In the genomic region with DNA sequence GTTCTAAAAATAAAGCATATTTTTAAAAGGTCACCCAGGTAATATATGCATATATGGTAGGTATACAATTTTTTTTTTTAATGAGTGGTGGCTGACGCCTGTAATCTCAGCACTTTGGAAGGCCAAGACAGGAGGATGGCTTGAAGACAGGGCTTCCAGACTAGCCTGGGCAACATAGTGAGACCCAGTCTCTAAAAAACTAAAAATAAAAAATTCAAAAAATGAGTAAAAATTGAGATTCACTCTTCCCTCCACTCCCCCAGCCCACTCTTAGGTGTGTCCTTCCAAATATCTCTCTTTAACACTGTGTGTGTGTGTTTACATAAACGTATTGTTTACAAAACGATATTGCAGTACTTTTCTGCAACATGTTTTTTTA, we compare ENCODE assay signal across 9 cellular contexts. TPM values are rescaled to one million over a fixed set of nuclear protein-coding genes. Genes with fewer than 3 reads are reported as not detected.
DNase-seq lines count a peak whose midpoint lies in the region; ATAC-seq, FAIRE-seq and TF ChIP-seq lines count a peak whose summit lies in the region.
"Had no signal": no experiment of that assay in that cellular context is flagged by ENCODE, and none has a peak within 500 bp of the region (broad histone marks: within the 10 kb centered on the region; RNA-seq: fewer than 3 reads in every experiment).

No MANE protein-coding gene starts in this region.

- no peaks in the 10 kb centered on the region for H3K27me3 Mint-ChIP-seq in stimulated activated naive CD8-positive, alpha-beta T cell treated with anti-CD3 and anti-CD28 coated beads, Interleukin-15, Interleukin-2, amounts not matched to agents 100 ng/mL and 50 ng/mL, for 24 hours
- H3K27me3 Mint-ChIP-seq in stimulated activated naive CD8-positive, alpha-beta T cell treated with anti-CD3 and anti-CD28 coated beads, Interleukin-15, amount 100 ng/mL, for 72 hours, result no peaks in the 10 kb centered on the region
- no peaks in the 10 kb centered on the region for H3K27me3 Mint-ChIP-seq in MCF 10A (ENCODE audit: insufficient read depth, unreplicated experiment)
- no peaks in the 10 kb centered on the region for H3K27me3 Mint-ChIP-seq in naive thymus-derived CD4-positive, alpha-beta T cell

- no peak for ATAC-seq in stimulated activated naive CD8-positive, alpha-beta T cell treated with anti-CD3 and anti-CD28 coated beads, Interleukin-15, amount 100 ng/mL, for 72 hours
- no peak for ATAC-seq in naive thymus-derived CD4-positive, alpha-beta T cell
- no peak for ATAC-seq in HG02763 (IDR thresholded peaks at IDR 0.05; ENCODE audit: unreplicated experiment)

- H3K9me3 Mint-ChIP-seq in stimulated activated naive CD8-positive, alpha-beta T cell treated with anti-CD3 and anti-CD28 coated beads, Interleukin-15, Interleukin-2, amounts not matched to agents 100 ng/mL and 50 ng/mL, for 24 hours, result no peaks in the 10 kb centered on the region
- no peaks in the 10 kb centered on the region for H3K9me3 Mint-ChIP-seq in stimulated activated naive CD8-positive, alpha-beta T cell treated with anti-CD3 and anti-CD28 coated beads, Interleukin-15, amount 100 ng/mL, for 72 hours
- no peaks in the 10 kb centered on the region for H3K9me3 Mint-ChIP-seq in MCF 10A (ENCODE audit: unreplicated experiment)
- H3K9me3 Mint-ChIP-seq in naive thymus-derived CD4-positive, alpha-beta T cell, result no peaks in the 10 kb centered on the region

- in situ Hi-C loops in G401 (cut with HindIII; ENCODE audit: low sequenced_read_pairs), result no loop called here

- no peaks in the 10 kb centered on the region for H3K9me3 ChIP-seq in naive thymus-derived CD4-positive, alpha-beta T cell (ENCODE audit: control insufficient read depth in 2 of 3, low read length in 3 of 3)

- peak overlapping the region; percentile 85 for H3K27ac Mint-ChIP-seq in stimulated activated naive CD8-positive, alpha-beta T cell treated with anti-CD3 and anti-CD28 coated beads, Interleukin-15, Interleukin-2, amounts not matched to agents 100 ng/mL and 50 ng/mL, for 24 hours
- H3K27ac Mint-ChIP-seq in stimulated activated naive CD8-positive, alpha-beta T cell treated with anti-CD3 and anti-CD28 coated beads, Interleukin-15, amount 100 ng/mL, for 72 hours, result peak overlapping the region in 1 of 2 donors; percentile 72
- peak overlapping the region; percentile 88 for H3K27ac Mint-ChIP-seq in MCF 10A (ENCODE audit: low read depth, unreplicated experiment)
- peak overlapping the region; percentile 89 to 98 (median 96) for H3K27ac Mint-ChIP-seq in naive thymus-derived CD4-positive, alpha-beta T cell

- POLR2A ChIA-PET in MCF 10A (lab: Yijun Ruan, JAX), result interaction anchor here (0.6 to 2.5 kb wide), 2 partner anchors 48 to 536 kb away, joined by 4 to 9 read pairs; no protein-coding TSS in a partner anchor
- POLR2A ChIA-PET in naive thymus-derived CD4-positive, alpha-beta T cell (lab: Charles Lee), result interaction anchor here (4.3 kb wide), 1 partner anchor 19 kb away, joined by 23 read pairs; no protein-coding TSS in a partner anchor

- FAIRE-seq in HTR-8/SVneo (lab: Jason Lieb, UNC), result no peak

- H3K4me1 ChIP-seq in naive thymus-derived CD4-positive, alpha-beta T cell (ENCODE audit: control insufficient read depth in 2 of 2, insufficient read depth in 2 of 2, low read length in 2 of 2), result peaks cover 28 to 30% of the 10 kb centered on the region in 2 donors

- peaks cover 10% of the 10 kb centered on the region for H3K36me3 Mint-ChIP-seq in stimulated activated naive CD8-positive, alpha-beta T cell treated with anti-CD3 and anti-CD28 coated beads, Interleukin-15, Interleukin-2, amounts not matched to agents 100 ng/mL and 50 ng/mL, for 24 hours (ENCODE audit: low read depth)
- no peaks in the 10 kb centered on the region for H3K36me3 Mint-ChIP-seq in MCF 10A (ENCODE audit: insufficient read depth, unreplicated experiment)
- H3K36me3 Mint-ChIP-seq in naive thymus-derived CD4-positive, alpha-beta T cell, result peaks cover 2 to 11% (median 2%) of the 10 kb centered on the region in 5 donors

- no peaks in the 10 kb centered on the region for H3K27me3 ChIP-seq in naive thymus-derived CD4-positive, alpha-beta T cell (ENCODE audit: control insufficient read depth in 2 of 2, insufficient read depth in 2 of 2, low read length in 2 of 2)

- peak overlapping the region; percentile 90 for H3K4me3 ChIP-seq in naive thymus-derived CD4-positive, alpha-beta T cell (ENCODE audit: low read length)

- peaks cover 0 to 7% (median 0%) of the 10 kb centered on the region in 3 experiments for H3K36me3 ChIP-seq in naive thymus-derived CD4-positive, alpha-beta T cell (ENCODE audit: control insufficient read depth in 2 of 3, insufficient read depth in 3 of 3, low read length in 3 of 3)

- no TSS peak for BruUV-seq in MCF 10A (replicated peaks; lab: Mats Ljungman, UMichigan)

- peak overlapping the region; percentile 94 for H3K27ac ChIP-seq in naive thymus-derived CD4-positive, alpha-beta T cell (ENCODE audit: low read depth, low read length)

- H3K4me1 Mint-ChIP-seq in stimulated activated naive CD8-positive, alpha-beta T cell treated with anti-CD3 and anti-CD28 coated beads, Interleukin-15, Interleukin-2, amounts not matched to agents 100 ng/mL and 50 ng/mL, for 24 hours (ENCODE audit: low read depth), result peaks cover 48% of the 10 kb centered on the region
- peaks cover 51% of the 10 kb centered on the region for H3K4me1 Mint-ChIP-seq in stimulated activated naive CD8-positive, alpha-beta T cell treated with anti-CD3 and anti-CD28 coated beads, Interleukin-15, amount 100 ng/mL, for 72 hours
- peaks cover 38% of the 10 kb centered on the region for H3K4me1 Mint-ChIP-seq in MCF 10A (ENCODE audit: insufficient read depth, unreplicated experiment)
- H3K4me1 Mint-ChIP-seq in naive thymus-derived CD4-positive, alpha-beta T cell, result peaks cover 35 to 63% (median 42%) of the 10 kb centered on the region in 7 donors

- no peak for DNase-seq in stimulated activated naive CD8-positive, alpha-beta T cell treated with anti-CD3 and anti-CD28 coated beads, Interleukin-15, amount 100 ng/mL, for 72 hours
- no peak for DNase-seq in MCF 10A (ENCODE audit: unreplicated experiment)
- DNase-seq in naive thymus-derived CD4-positive, alpha-beta T cell, result no peak
- no peak for DNase-seq in activated effector memory CD4-positive, alpha-beta T cell treated with Interleukin-2 at 50 U/mL for 16 hours
- no peak for DNase-seq in G401 (ENCODE audit: low spot score)
- no peak for DNase-seq in HTR-8/SVneo (ENCODE audit: insufficient read length, low spot score)
- DNase-seq: DMS153 had no signal

- intact Hi-C loops in MCF 10A (cut with micrococcal nuclease), result loop anchor here (2.0 to 5.0 kb wide), 2 partner anchors 47 to 129 kb away; partner anchors contain the start of gene TMEM254
- intact Hi-C loops in naive thymus-derived CD4-positive, alpha-beta T cell (cut with micrococcal nuclease), result loop anchor here (5.0 to 10.0 kb wide), 5 partner anchors 261 to 861 kb away; partner anchors contain the start of genes NUTM2E (in 1 of the 2), PPIF (in 1 of the 2) and ZCCHC24 (in 1 of the 2)

- peak overlapping the region; percentile 86 for H3K4me3 Mint-ChIP-seq in stimulated activated naive CD8-positive, alpha-beta T cell treated with anti-CD3 and anti-CD28 coated beads, Interleukin-15, Interleukin-2, amounts not matched to agents 100 ng/mL and 50 ng/mL, for 24 hours
- H3K4me3 Mint-ChIP-seq in stimulated activated naive CD8-positive, alpha-beta T cell treated with anti-CD3 and anti-CD28 coated beads, Interleukin-15, amount 100 ng/mL, for 72 hours, result peak overlapping the region in 1 of 2 donors; percentile 85
- H3K4me3 Mint-ChIP-seq in MCF 10A (ENCODE audit: unreplicated experiment), result peak overlapping the region; percentile 77
- H3K4me3 Mint-ChIP-seq in naive thymus-derived CD4-positive, alpha-beta T cell, result peak overlapping the region; percentile 71 to 93 (median 88)

- TF ChIP-seq CTCF in MCF 10A (IDR thresholded peaks at IDR 0.05; ENCODE audit: unreplicated experiment), result no peak

- CTCF ChIA-PET in MCF 10A (lab: Yijun Ruan, JAX), result interaction anchor here (0.9 to 2.2 kb wide), 2 partner anchors 48 to 62 kb away, joined by 3 to 11 read pairs; no protein-coding TSS in a partner anchor
- CTCF ChIA-PET in naive thymus-derived CD4-positive, alpha-beta T cell (lab: Charles Lee), result interaction anchor here (2.3 kb wide), 1 partner anchor 18 kb away, joined by 7 read pairs; no protein-coding TSS in a partner anchor

RNA-seq across cellular contexts. Expression of gene ANXA11, which starts 0.9 kb away (rescaled TPM):
- 68.5 and 93.8 TPM in 2 replicates for total RNA-seq in MCF 10A (2022)
- 100 to 1,000 TPM; 189 to 247 (median 231) TPM for total RNA-seq in naive thymus-derived CD4-positive, alpha-beta T cell
- polyA plus RNA-seq in naive thymus-derived CD4-positive, alpha-beta T cell, result 100 to 1,000 TPM; 212 to 278 TPM
- 99.7 and 111 TPM in 2 replicates for total RNA-seq in G401 (2014; rRNA removed; shearing (Covaris generic))
